Comparison of ENCODE assay signal across 8 cellular contexts in genomic region chr10:128064615-128065580, GRCh38.
DNase-seq lines count a peak whose midpoint lies in the region; ATAC-seq and TF ChIP-seq lines count a peak whose summit lies in the region.

No MANE protein-coding gene starts in this region.

- DNase-seq in GM13976 (ENCODE audit: low spot score), result peak; percentile 46
- DNase-seq in OCI-M1 (lab: John Stamatoyannopoulos, UW), result peak; percentile 84
- DNase-seq in activated T-helper 9 cell treated with anti-CD3 and anti-CD28 coated beads, Interleukin-2, amount 50 U/mL, for 16 hours (ENCODE audit: low read depth), result peak; percentile 71
- DNase-seq in germinal center (ENCODE audit: low spot score), result peak; percentile 67
- DNase-seq in NCI-H1417 (lab: John Stamatoyannopoulos, UW), result no peak
- DNase-seq in NCI-H510A treated with DMSO at 0.1 percent for 48 hours (lab: John Stamatoyannopoulos, UW), result no peak

- H3K9me3 ChIP-seq in skeletal muscle tissue (ENCODE audit: control insufficient read depth in 3 of 3, low read length in 3 of 3), result peaks cover 0 to 2% (median 0%) of the 10 kb centered on the region in 3 donors

- peak overlapping the region in 1 of 3 donors; percentile 25 for H3K9ac ChIP-seq in skeletal muscle tissue (ENCODE audit: low read depth in 1 of 3, low read length in 3 of 3)

- peak; percentile 49 for ATAC-seq in HG02798 (IDR thresholded peaks at IDR 0.05; ENCODE audit: poor library complexity, unreplicated experiment)

- H3K27me3 ChIP-seq in skeletal muscle tissue (ENCODE audit: control insufficient read depth in 3 of 3, insufficient read depth in 3 of 3, low read length in 3 of 3), result peaks cover 0 to 18% (median 6%) of the 10 kb centered on the region in 3 donors

- peaks cover 10 to 16% (median 13%) of the 10 kb centered on the region in 3 donors for H3K36me3 ChIP-seq in skeletal muscle tissue (ENCODE audit: control insufficient read depth in 3 of 3, insufficient read depth in 3 of 3, low read length in 3 of 3)

- no peak overlapping the region for H3K4me3 ChIP-seq in skeletal muscle tissue (ENCODE audit: low read length in 3 of 3)

- peaks cover 25 to 34% (median 26%) of the 10 kb centered on the region in 3 donors for H3K4me1 ChIP-seq in skeletal muscle tissue (ENCODE audit: control insufficient read depth in 3 of 3, insufficient read depth in 3 of 3, low read length in 3 of 3)

- TF ChIP-seq CTCF in GM13976 (IDR thresholded peaks at IDR 0.05; ENCODE audit: borderline replicate concordance, control extremely low read depth, extremely low read depth, insufficient read depth, missing control alignments), result no peak

- in situ Hi-C loops in GM13976 (cut with MboI; ENCODE audit: low sequenced_read_pairs, unreplicated experiment), result no loop called here

- H3K27ac ChIP-seq in skeletal muscle tissue (ENCODE audit: low read depth, low read length), result peak overlapping the region; percentile 71

Comparison
In these comparisons a context has a peak if more than half of its experiments do, and no peak if none do; other contexts are left out.
1. DNase-seq: peak in GM13976 (single experiment), OCI-M1 (single experiment), activated T-helper 9 cell treated with anti-CD3 and anti-CD28 coated beads, Interleukin-2, amount 50 U/mL, for 16 hours (single experiment) and germinal center (single experiment); none in NCI-H1417 (0 of 3) and NCI-H510A treated with DMSO at 0.1 percent for 48 hours (single experiment).